11 cellular contexts compared by ENCODE assay signal in the genomic region with DNA sequence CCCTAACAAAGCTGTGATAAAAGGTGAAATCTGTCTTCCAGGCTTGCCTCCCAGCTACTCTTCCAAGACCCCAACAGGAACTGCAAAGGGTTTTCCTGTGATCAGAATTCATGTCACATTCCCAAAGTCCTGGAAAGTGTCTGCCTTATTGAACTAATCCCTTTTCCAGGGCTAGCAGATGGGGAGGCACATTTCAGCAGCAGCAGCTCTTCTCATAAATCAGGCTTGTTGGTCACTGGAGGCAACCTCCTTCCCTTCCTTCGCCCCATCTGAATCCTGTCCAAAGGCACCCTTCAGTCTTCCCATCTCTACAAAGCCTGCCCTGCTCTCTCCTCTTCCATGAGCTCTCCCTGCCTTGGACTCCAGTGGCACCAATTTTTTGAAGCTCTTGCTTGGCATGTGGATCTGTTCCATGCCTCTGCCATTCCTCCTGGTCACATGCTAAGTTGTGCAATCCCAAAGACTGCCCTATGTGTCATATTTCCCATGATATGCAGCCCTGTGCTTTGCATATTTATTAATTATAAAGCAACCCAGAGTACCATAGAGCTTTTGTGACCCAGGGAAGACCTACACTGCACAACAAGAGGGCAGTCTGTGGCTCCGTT.
DNase-seq lines count a peak whose midpoint lies in the region; ATAC-seq and TF ChIP-seq lines count a peak whose summit lies in the region.
"Had no signal": no experiment of that assay in that cellular context is flagged by ENCODE, and none has a peak within 500 bp of the region (broad histone marks: within the 10 kb centered on the region; RNA-seq: fewer than 3 reads in every experiment).

No MANE protein-coding gene starts in this region.

- H3K4me1 Mint-ChIP-seq in stimulated activated memory B cell treated with anti-CD40 and anti-IgM and Interleukin-4, amounts not matched to agents 10 μg/mL and 1 μg/mL and 100 μg/mL, for 72 hours, result no peaks in the 10 kb centered on the region
- no peaks in the 10 kb centered on the region for H3K4me1 Mint-ChIP-seq in CD8-positive, alpha-beta T cell (ENCODE audit: low read depth)
- H3K4me1 Mint-ChIP-seq: activated CD8-positive, alpha-beta memory T cell treated with anti-CD3 and anti-CD28 coated beads, Interleukin-2, amount 10 ng/mL, durations not matched to agents 7 days and 5 days; CD4-positive, CD25-positive, alpha-beta regulatory T cell had no signal

- H3K27ac ChIP-seq in duodenal mucosa (ENCODE audit: low read depth, low read length), result peak overlapping the region; percentile 41
- H3K27ac ChIP-seq in mucosa of rectum (ENCODE audit: low read depth in 2 of 2, low read length in 2 of 2), result peak overlapping the region; percentile 50 to 53
- H3K27ac ChIP-seq in CD8-positive, alpha-beta T cell (ENCODE audit: low read depth, low read length), result no peak overlapping the region

- no peaks in the 10 kb centered on the region for H3K36me3 Mint-ChIP-seq in stimulated activated memory B cell treated with anti-CD40 and anti-IgM and Interleukin-4, amounts not matched to agents 10 μg/mL and 1 μg/mL and 100 μg/mL, for 72 hours
- H3K36me3 Mint-ChIP-seq in CD8-positive, alpha-beta T cell, result no peaks in the 10 kb centered on the region
- H3K36me3 Mint-ChIP-seq: activated CD8-positive, alpha-beta memory T cell treated with anti-CD3 and anti-CD28 coated beads, Interleukin-2, amount 10 ng/mL, durations not matched to agents 7 days and 5 days; CD4-positive, CD25-positive, alpha-beta regulatory T cell; stimulated activated naive B cell treated with anti-CD40 and anti-IgM and Interleukin-4, amounts not matched to agents 10 μg/mL and 1 μg/mL and 100 μg/mL, for 72 hours had no signal

- CTCF ChIA-PET in CD8-positive, alpha-beta T cell (lab: Charles Lee), result no interaction called here

- H3K4me3 ChIP-seq in duodenal mucosa (ENCODE audit: low read depth in 1 of 2, low read length in 2 of 2) (no peak overlapping the region), mucosa of rectum (ENCODE audit: low read length in 2 of 2) (no peak overlapping the region)
- H3K4me3 ChIP-seq in CD8-positive, alpha-beta T cell (ENCODE audit: low read depth, low read length), result no peak overlapping the region

- no peaks in the 10 kb centered on the region for H3K27me3 ChIP-seq in duodenal mucosa (ENCODE audit: control insufficient read depth in 1 of 2, insufficient read depth in 2 of 2, low read length in 2 of 2)
- no peaks in the 10 kb centered on the region for H3K27me3 ChIP-seq in mucosa of rectum (ENCODE audit: control insufficient read depth in 2 of 2, insufficient read depth in 2 of 2, low read length in 2 of 2)
- H3K27me3 ChIP-seq in CD8-positive, alpha-beta T cell (ENCODE audit: insufficient read depth, low read length), result no peaks in the 10 kb centered on the region

- POLR2A ChIA-PET in CD8-positive, alpha-beta T cell (lab: Charles Lee), result no interaction called here

- H3K27me3 Mint-ChIP-seq in stimulated activated memory B cell treated with anti-CD40 and anti-IgM and Interleukin-4, amounts not matched to agents 10 μg/mL and 1 μg/mL and 100 μg/mL, for 72 hours, result peaks cover 52% of the 10 kb centered on the region
- peaks cover 10% of the 10 kb centered on the region for H3K27me3 Mint-ChIP-seq in CD8-positive, alpha-beta T cell (ENCODE audit: low read depth)

- in situ Hi-C loops in GM13977 (cut with MboI; ENCODE audit: low pct_unique_long_range_greater_than_20kb, low sequenced_read_pairs, unreplicated experiment), result no loop called here

- no peaks in the 10 kb centered on the region for H3K9me3 Mint-ChIP-seq in stimulated activated memory B cell treated with anti-CD40 and anti-IgM and Interleukin-4, amounts not matched to agents 10 μg/mL and 1 μg/mL and 100 μg/mL, for 72 hours
- H3K9me3 Mint-ChIP-seq in CD8-positive, alpha-beta T cell, result no peaks in the 10 kb centered on the region
- H3K9me3 Mint-ChIP-seq: stimulated activated naive B cell treated with anti-CD40 and anti-IgM and Interleukin-4, amounts not matched to agents 10 μg/mL and 1 μg/mL and 100 μg/mL, for 72 hours had no signal

- TF ChIP-seq CTCF in GM13977 (IDR thresholded peaks at IDR 0.05; ENCODE audit: extremely low read depth, insufficient read depth, missing control alignments), result no peak
- no peak for TF ChIP-seq CTCF in CD8-positive, alpha-beta T cell (IDR thresholded peaks at IDR 0.05)

- H3K27ac Mint-ChIP-seq in stimulated activated memory B cell treated with anti-CD40 and anti-IgM and Interleukin-4, amounts not matched to agents 10 μg/mL and 1 μg/mL and 100 μg/mL, for 72 hours, result no peak overlapping the region
- no peak overlapping the region for H3K27ac Mint-ChIP-seq in CD8-positive, alpha-beta T cell
- H3K27ac Mint-ChIP-seq: activated CD8-positive, alpha-beta memory T cell treated with anti-CD3 and anti-CD28 coated beads, Interleukin-2, amount 10 ng/mL, durations not matched to agents 7 days and 5 days; CD4-positive, CD25-positive, alpha-beta regulatory T cell; stimulated activated naive B cell treated with anti-CD40 and anti-IgM and Interleukin-4, amounts not matched to agents 10 μg/mL and 1 μg/mL and 100 μg/mL, for 72 hours had no signal

- H3K36me3 ChIP-seq in duodenal mucosa (ENCODE audit: control insufficient read depth in 1 of 2, insufficient read depth in 2 of 2, low read length in 2 of 2), result no peaks in the 10 kb centered on the region
- H3K36me3 ChIP-seq in mucosa of rectum (ENCODE audit: control insufficient read depth in 2 of 2, insufficient read depth in 2 of 2, low read length in 2 of 2), result no peaks in the 10 kb centered on the region
- no peaks in the 10 kb centered on the region for H3K36me3 ChIP-seq in CD8-positive, alpha-beta T cell (ENCODE audit: insufficient read depth, low read length)

- ATAC-seq in stimulated activated memory B cell treated with anti-CD40 and anti-IgM and Interleukin-4, amounts not matched to agents 10 μg/mL and 1 μg/mL and 100 μg/mL, for 72 hours, result no peak
- no peak for ATAC-seq in CD8-positive, alpha-beta T cell
- ATAC-seq: activated CD8-positive, alpha-beta memory T cell treated with anti-CD3 and anti-CD28 coated beads, Interleukin-2, amount 10 ng/mL, durations not matched to agents 7 days and 5 days had no signal

- DNase-seq in AG08395 (ENCODE audit: low spot score) (peak; percentile 46), NCI-H460 (ENCODE audit: extremely low read depth, low read depth) (peak; percentile 40), GM13977 (ENCODE audit: low spot score) (no peak), T-helper 2 cell (no peak)
- no peak for DNase-seq in CD8-positive, alpha-beta T cell
- DNase-seq: activated CD8-positive, alpha-beta memory T cell treated with anti-CD3 and anti-CD28 coated beads, Interleukin-2, amount 10 ng/mL, durations not matched to agents 7 days and 5 days; CD4-positive, CD25-positive, alpha-beta regulatory T cell; stimulated activated naive B cell treated with anti-CD40 and anti-IgM and Interleukin-4, amounts not matched to agents 10 μg/mL and 1 μg/mL and 100 μg/mL, for 72 hours had no signal

- H3K9me3 ChIP-seq in duodenal mucosa (ENCODE audit: control insufficient read depth in 1 of 2, low read length in 2 of 2) (no peaks in the 10 kb centered on the region), mucosa of rectum (ENCODE audit: control insufficient read depth in 2 of 2, low read length in 2 of 2) (no peaks in the 10 kb centered on the region)
- no peaks in the 10 kb centered on the region for H3K9me3 ChIP-seq in CD8-positive, alpha-beta T cell (ENCODE audit: low read length)

- no peaks in the 10 kb centered on the region for H3K4me1 ChIP-seq in duodenal mucosa (ENCODE audit: control insufficient read depth in 1 of 2, insufficient read depth in 2 of 2, low read length in 2 of 2)
- peaks cover 0 to 5% of the 10 kb centered on the region in 2 donors for H3K4me1 ChIP-seq in mucosa of rectum (ENCODE audit: control insufficient read depth in 2 of 2, insufficient read depth in 2 of 2, low read length in 2 of 2)
- H3K4me1 ChIP-seq in CD8-positive, alpha-beta T cell (ENCODE audit: insufficient read depth, low read length), result no peaks in the 10 kb centered on the region

- H3K9ac ChIP-seq in duodenal mucosa (ENCODE audit: low read depth in 1 of 2, low read length in 2 of 2) (no peak overlapping the region), mucosa of rectum (ENCODE audit: low read depth in 1 of 2, low read length in 2 of 2) (no peak overlapping the region)

- no peak overlapping the region for H3K4me3 Mint-ChIP-seq in stimulated activated memory B cell treated with anti-CD40 and anti-IgM and Interleukin-4, amounts not matched to agents 10 μg/mL and 1 μg/mL and 100 μg/mL, for 72 hours
- H3K4me3 Mint-ChIP-seq in CD8-positive, alpha-beta T cell, result no peak overlapping the region
- H3K4me3 Mint-ChIP-seq: activated CD8-positive, alpha-beta memory T cell treated with anti-CD3 and anti-CD28 coated beads, Interleukin-2, amount 10 ng/mL, durations not matched to agents 7 days and 5 days; CD4-positive, CD25-positive, alpha-beta regulatory T cell; stimulated activated naive B cell treated with anti-CD40 and anti-IgM and Interleukin-4, amounts not matched to agents 10 μg/mL and 1 μg/mL and 100 μg/mL, for 72 hours had no signal

- intact Hi-C loops in CD8-positive, alpha-beta T cell (cut with DNase I, micrococcal nuclease), result no loop called here

Comparison
In these comparisons a context has a peak if more than half of its experiments do, and no peak if none do; other contexts are left out.
1. DNase-seq: peak in AG08395 (single experiment) and NCI-H460 (single experiment); none in GM13977 (single experiment), CD8-positive, alpha-beta T cell (0 of 7) and T-helper 2 cell (0 of 5).